Comparison of ENCODE assay signal across 9 cellular contexts in genomic region chr9:135959814-135960213, GRCh38. TPM values are rescaled to one million over a fixed set of nuclear protein-coding genes. Genes with fewer than 3 reads are reported as not detected.
DNase-seq lines count a peak whose midpoint lies in the region; ATAC-seq and TF ChIP-seq lines count a peak whose summit lies in the region.
"Had no signal": no experiment of that assay in that cellular context is flagged by ENCODE, and none has a peak within 500 bp of the region (broad histone marks: within the 10 kb centered on the region; RNA-seq: fewer than 3 reads in every experiment).

No MANE protein-coding gene starts in this region.

- peak overlapping the region; percentile 92 for H3K27ac ChIP-seq in VCaP
- peak overlapping the region in 2 of 4 donors; percentile 82 to 89 for H3K27ac ChIP-seq in body of pancreas

- no peak overlapping the region for H3K27ac Mint-ChIP-seq in glutamatergic neuron (ENCODE audit: unreplicated experiment)

- H3K9ac ChIP-seq in skeletal muscle satellite cell (ENCODE audit: low read depth, low read length): peak overlapping the region; percentile 74

- peaks cover 1% of the 10 kb centered on the region for H3K9me3 Mint-ChIP-seq in glutamatergic neuron (ENCODE audit: unreplicated experiment)

- peaks cover 7% of the 10 kb centered on the region for H3K27me3 Mint-ChIP-seq in glutamatergic neuron (ENCODE audit: unreplicated experiment)

- DNase-seq in H7 (no peak), glutamatergic neuron (no peak), ACHN (no peak), COLO668 (lab: John Stamatoyannopoulos, UW; ENCODE audit: unreplicated experiment) (no peak), body of pancreas (no peak)
- DNase-seq: SHP77 treated with DMSO at 0.1 percent for 48 hours had no signal

- peaks cover 10% of the 10 kb centered on the region for H3K4me1 ChIP-seq in skeletal muscle satellite cell (ENCODE audit: control insufficient read depth, insufficient read depth, low read length)
- H3K4me1 ChIP-seq in body of pancreas: peaks cover 30% of the 10 kb centered on the region

- no peaks in the 10 kb centered on the region; the same call in 1 of the 2 replicates for H3K27me3 ChIP-seq in H7 (ENCODE audit: control insufficient read depth, insufficient read depth, low read length)
- H3K27me3 ChIP-seq in skeletal muscle satellite cell (ENCODE audit: control insufficient read depth, insufficient read depth, low read length): peaks cover 8% of the 10 kb centered on the region
- no peaks in the 10 kb centered on the region for H3K27me3 ChIP-seq in body of pancreas

- ATAC-seq in body of pancreas: no peak
- no peak for ATAC-seq in HG03565 (IDR thresholded peaks at IDR 0.05; ENCODE audit: unreplicated experiment)

- no peaks in the 10 kb centered on the region for H3K9me3 ChIP-seq in skeletal muscle satellite cell (replicated peaks; ENCODE audit: low read length)
- H3K9me3 ChIP-seq in body of pancreas: no peaks in the 10 kb centered on the region

- 44% methylated on average over 9 of the region's 9 CpGs for WGBS in body of pancreas, 2 donors

- H3K36me3 ChIP-seq in H7 (replicated peaks; ENCODE audit: control insufficient read depth, insufficient read depth, low read length) (peaks cover 2% of the 10 kb centered on the region), skeletal muscle satellite cell (ENCODE audit: insufficient read depth, low read length) (no peaks in the 10 kb centered on the region), body of pancreas (replicated peaks in 1 of 2; ENCODE audit: insufficient read depth in 1 of 2, low read depth in 2 of 2) (no peaks in the 10 kb centered on the region)

- H3K4me2 ChIP-seq in skeletal muscle satellite cell (ENCODE audit: low read length): peak overlapping the region; percentile 83

- no peak for TF ChIP-seq CTCF in VCaP (conservative IDR thresholded peaks at IDR 0.05)
- TF ChIP-seq CTCF in glutamatergic neuron (IDR thresholded peaks at IDR 0.05; ENCODE audit: partially characterized antibody, unreplicated experiment): no peak
- TF ChIP-seq CTCF in body of pancreas (IDR thresholded peaks at IDR 0.05): no peak

- intact Hi-C loops in body of pancreas (cut with DNase I): no loop called here

- H3K4me1 Mint-ChIP-seq in glutamatergic neuron (ENCODE audit: low read depth, unreplicated experiment): peaks cover 18% of the 10 kb centered on the region

- H3K4me3 ChIP-seq in H7 (ENCODE audit: insufficient read depth, low read depth, low read length) (0 out of 2 replicates have a peak overlapping the region, but pooled peaks have one; percentile 80), skeletal muscle satellite cell (ENCODE audit: low read length) (peak overlapping the region; percentile 77), body of pancreas (no peak overlapping the region)

- no peak for TF ChIP-seq POLR2A in body of pancreas (IDR thresholded peaks at IDR 0.05)

- in situ Hi-C loops in ACHN (cut with HindIII; ENCODE audit: low pct_ligation_motif_present, low pct_unique_long_range_greater_than_20kb, low sequenced_read_pairs): no loop called here

- no peaks in the 10 kb centered on the region for H3K36me3 Mint-ChIP-seq in glutamatergic neuron (ENCODE audit: unreplicated experiment)

- peak overlapping the region; percentile 91 for H3K4me3 Mint-ChIP-seq in glutamatergic neuron (ENCODE audit: unreplicated experiment)

RNA-seq across cellular contexts. Expression of gene UBAC1, which starts 1.4 kb away (rescaled TPM):
- total RNA-seq in H7 (2014; rRNA removed; shearing (Covaris generic)): 74.6 and 77.0 TPM in 2 replicates
- 48.4 TPM for total RNA-seq in glutamatergic neuron (ENCODE audit: unreplicated experiment)
- total RNA-seq in skeletal muscle satellite cell (2012; rRNA removed): 21.2 and 24.6 TPM in 2 replicates
- total RNA-seq in body of pancreas: 10 to 100 TPM; 17.4 to 25.4 TPM

RNA-seq across cellular contexts. Expression of gene CAMSAP1, which starts 52.5 kb away (rescaled TPM):
- total RNA-seq in H7 (2014; rRNA removed; shearing (Covaris generic)): 26.3 and 34.6 TPM in 2 replicates
- total RNA-seq in glutamatergic neuron (ENCODE audit: unreplicated experiment) (150 TPM), body of pancreas (10 to 100 TPM; 14.8 to 30.3 TPM)
- total RNA-seq in skeletal muscle satellite cell (2012; rRNA removed): 15.7 and 23.1 TPM in 2 replicates

Comparison
In these comparisons a context has a peak if more than half of its experiments do, and no peak if none do; other contexts are left out.
1. H3K4me3 ChIP-seq: peak in H7 (single experiment) and skeletal muscle satellite cell (single experiment); none in body of pancreas (0 of 2).